Comparison of ENCODE assay signal across 8 cellular contexts in the genomic region with DNA sequence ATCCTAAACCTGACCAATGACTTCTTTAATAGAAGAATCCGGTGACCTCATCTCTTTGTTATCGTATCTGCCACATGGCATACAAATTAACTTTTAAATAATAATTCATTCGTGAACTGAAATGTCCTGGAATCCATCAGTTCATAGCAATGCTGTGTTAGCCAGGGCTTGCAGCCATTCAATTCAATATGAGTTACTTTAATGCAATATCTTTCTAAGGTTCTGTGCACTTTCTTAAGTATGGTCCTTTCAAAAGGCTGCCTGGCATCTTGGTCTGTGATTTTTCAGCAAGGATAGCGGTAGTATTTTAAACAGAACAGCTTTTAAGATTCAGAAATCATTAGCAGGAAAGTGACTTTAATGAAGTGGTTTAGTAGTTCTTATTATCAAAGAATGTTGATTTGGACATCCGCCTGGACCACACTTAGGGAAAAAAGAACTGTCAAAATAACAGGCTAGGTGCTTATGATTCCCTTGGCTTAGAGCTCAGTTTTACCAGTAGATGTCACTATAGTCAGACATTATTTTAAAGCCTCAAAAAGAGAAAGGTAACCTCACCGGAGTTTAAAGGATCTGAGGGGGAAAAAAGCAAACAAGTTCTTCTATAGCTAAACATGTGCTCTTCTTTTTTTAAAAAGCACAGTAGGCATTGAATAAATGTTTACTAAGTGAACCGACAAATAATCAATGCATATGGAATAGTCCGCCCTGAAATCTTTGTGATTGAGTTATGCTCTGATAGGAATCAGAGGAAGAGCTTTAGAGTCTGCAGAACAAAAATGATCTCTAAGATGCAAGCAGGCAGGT. TPM values are rescaled to one million over a fixed set of nuclear protein-coding genes. Genes with fewer than 3 reads are reported as not detected.
DNase-seq lines count a peak whose midpoint lies in the region; ATAC-seq and TF ChIP-seq lines count a peak whose summit lies in the region.

No MANE protein-coding gene starts in this region.

- H3K9me3 Mint-ChIP-seq in naive thymus-derived CD4-positive, alpha-beta T cell, result peaks cover 0 to 3% (median 0%) of the 10 kb centered on the region in 11 donors

- DNase-seq in NCI-H2029 treated with DMSO at 0.1 percent for 48 hours (lab: John Stamatoyannopoulos, UW), result peak; percentile 28
- DNase-seq in NCI-H2029 (lab: John Stamatoyannopoulos, UW), result no peak
- DNase-seq in NCI-H774 (lab: John Stamatoyannopoulos, UW), result peak; percentile 7
- DNase-seq in epithelial cell of proximal tubule (ENCODE audit: low read depth), result peak; percentile 16
- DNase-seq in osteoblast (ENCODE audit: insufficient read length, low spot score, missing footprints), result no peak
- DNase-seq in naive thymus-derived CD4-positive, alpha-beta T cell, result no peak
- DNase-seq in NCI-H524 treated with DMSO at 0.1 percent for 48 hours (lab: John Stamatoyannopoulos, UW), result no peak

- H3K79me2 ChIP-seq in osteoblast (ENCODE audit: insufficient read depth, low read length), result no peaks in the 10 kb centered on the region

- peak overlapping the region in 1 of 9 donors; percentile 67 for H3K27ac Mint-ChIP-seq in naive thymus-derived CD4-positive, alpha-beta T cell

- ATAC-seq in GM21825 (IDR thresholded peaks at IDR 0.05; ENCODE audit: unreplicated experiment), result no peak
- no peak for ATAC-seq in naive thymus-derived CD4-positive, alpha-beta T cell

- TF ChIP-seq CTCF in epithelial cell of proximal tubule (conservative IDR thresholded peaks at IDR 0.05; ENCODE audit: low read depth, low read length), result peak; percentile 68
- TF ChIP-seq CTCF in osteoblast (IDR thresholded peaks at IDR 0.05; ENCODE audit: extremely low read depth, low read depth, low read length), result peak; percentile 64

- H3K4me3 ChIP-seq in epithelial cell of proximal tubule (ENCODE audit: low read depth, low read length) (peak overlapping the region; percentile 51), osteoblast (ENCODE audit: insufficient read depth, low read length) (no peak overlapping the region)
- H3K4me3 ChIP-seq in naive thymus-derived CD4-positive, alpha-beta T cell (ENCODE audit: low read length), result no peak overlapping the region

- no peaks in the 10 kb centered on the region for H3K27me3 Mint-ChIP-seq in naive thymus-derived CD4-positive, alpha-beta T cell

- CTCF ChIA-PET in naive thymus-derived CD4-positive, alpha-beta T cell (lab: Charles Lee), result interaction anchor here (0.6 to 2.2 kb wide), 8 partner anchors 10 to 405 kb away, joined by 3 to 11 read pairs (median 3); no protein-coding TSS in a partner anchor

- H3K4me1 ChIP-seq in osteoblast (ENCODE audit: insufficient read depth, low read length), result no peaks in the 10 kb centered on the region
- H3K4me1 ChIP-seq in naive thymus-derived CD4-positive, alpha-beta T cell (ENCODE audit: control insufficient read depth in 2 of 2, insufficient read depth in 2 of 2, low read length in 2 of 2), result no peaks in the 10 kb centered on the region

- H3K27me3 ChIP-seq in osteoblast (ENCODE audit: insufficient read depth, low read length), result no peaks in the 10 kb centered on the region
- H3K27me3 ChIP-seq in naive thymus-derived CD4-positive, alpha-beta T cell (ENCODE audit: control insufficient read depth in 2 of 2, insufficient read depth in 2 of 2, low read length in 2 of 2), result no peaks in the 10 kb centered on the region

- H3K36me3 Mint-ChIP-seq in naive thymus-derived CD4-positive, alpha-beta T cell, result peaks cover 0 to 15% (median 4%) of the 10 kb centered on the region in 5 donors

- H4K20me1 ChIP-seq in osteoblast (ENCODE audit: insufficient read depth, low read length), result no peaks in the 10 kb centered on the region

- no peak overlapping the region for H3K27ac ChIP-seq in osteoblast (ENCODE audit: low read depth, low read length)
- H3K27ac ChIP-seq in naive thymus-derived CD4-positive, alpha-beta T cell (ENCODE audit: low read depth, low read length), result no peak overlapping the region

- no peak overlapping the region for H3K4me2 ChIP-seq in osteoblast (ENCODE audit: insufficient read depth, low read length)

- no peak overlapping the region for H2AFZ ChIP-seq in osteoblast (ENCODE audit: low read length)

- peak overlapping the region in 3 of 10 donors; percentile 15 to 42 (median 40) for H3K4me3 Mint-ChIP-seq in naive thymus-derived CD4-positive, alpha-beta T cell

- peaks cover 0 to 7% (median 2%) of the 10 kb centered on the region in 7 donors for H3K4me1 Mint-ChIP-seq in naive thymus-derived CD4-positive, alpha-beta T cell

- intact Hi-C loops in naive thymus-derived CD4-positive, alpha-beta T cell (cut with micrococcal nuclease), result loop anchor here in 1 of 2 donors (5.0 kb wide), 1 partner anchor 526 kb away; no protein-coding TSS in a partner anchor

- POLR2A ChIA-PET in naive thymus-derived CD4-positive, alpha-beta T cell (lab: Charles Lee), result no interaction called here

- H3K36me3 ChIP-seq in osteoblast (ENCODE audit: insufficient read depth, low read length), result no peaks in the 10 kb centered on the region
- H3K36me3 ChIP-seq in naive thymus-derived CD4-positive, alpha-beta T cell (ENCODE audit: control insufficient read depth in 2 of 3, insufficient read depth in 3 of 3, low read length in 3 of 3), result no peaks in the 10 kb centered on the region

- no peaks in the 10 kb centered on the region for H3K9me3 ChIP-seq in osteoblast (ENCODE audit: low read depth, low read length)
- H3K9me3 ChIP-seq in naive thymus-derived CD4-positive, alpha-beta T cell (ENCODE audit: control insufficient read depth in 2 of 3, low read length in 3 of 3), result no peaks in the 10 kb centered on the region

RNA-seq across cellular contexts. Expression of gene SLC35G1, which starts 22.7 kb away (rescaled TPM):
- 4.7 and 6.0 TPM in 2 replicates for total RNA-seq in epithelial cell of proximal tubule
- total RNA-seq in osteoblast, result 5.4 and 7.4 TPM in 2 replicates
- 1 to 10 TPM; 2.4 to 7.2 (median 3.5) TPM for total RNA-seq in naive thymus-derived CD4-positive, alpha-beta T cell
- polyA plus RNA-seq in naive thymus-derived CD4-positive, alpha-beta T cell, result 1 to 10 TPM; 4.5 TPM

Comparison
In these comparisons a context has a peak if more than half of its experiments do, and no peak if none do; other contexts are left out.
1. DNase-seq: peak in NCI-H2029 treated with DMSO at 0.1 percent for 48 hours (single experiment), NCI-H774 (single experiment) and epithelial cell of proximal tubule (single experiment); none in NCI-H2029 (single experiment), osteoblast (single experiment), naive thymus-derived CD4-positive, alpha-beta T cell (0 of 9) and NCI-H524 treated with DMSO at 0.1 percent for 48 hours (single experiment).